ENCODE assay signal across 9 cellular contexts in the genomic region with DNA sequence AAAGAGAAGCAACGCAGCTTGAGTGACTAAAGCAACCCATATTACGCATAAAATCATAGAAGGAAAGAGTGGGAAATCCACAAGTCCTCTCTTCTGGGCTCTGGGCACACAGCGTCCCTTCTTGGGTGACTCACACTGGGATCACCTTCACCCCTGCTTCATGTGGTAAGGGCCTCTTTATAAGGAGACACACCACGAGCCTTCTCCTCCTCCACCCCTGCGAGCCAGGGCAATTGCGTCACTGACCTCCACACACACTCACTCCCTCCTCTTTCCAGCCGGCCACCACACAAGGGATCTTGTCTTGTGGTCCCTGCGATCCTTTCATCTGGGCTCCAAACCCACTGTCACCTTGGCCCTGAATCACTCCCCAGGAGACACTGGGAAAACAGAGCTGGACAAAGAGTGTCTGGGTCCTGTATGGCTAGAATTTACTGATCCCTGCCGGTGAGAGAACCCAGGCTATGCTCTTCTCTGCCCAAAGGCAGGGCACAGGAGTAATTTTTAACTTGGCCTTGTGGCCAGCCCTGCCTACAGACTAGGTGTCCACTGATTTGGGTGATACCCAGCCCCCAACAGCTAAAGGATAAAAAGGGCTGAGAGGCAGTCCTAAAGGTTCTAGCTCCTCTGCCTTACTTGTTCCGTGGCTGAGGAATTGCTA. TPM values are rescaled to one million over a fixed set of nuclear protein-coding genes. Genes with fewer than 3 reads are reported as not detected.
DNase-seq lines count a peak whose midpoint lies in the region; ATAC-seq, FAIRE-seq and TF ChIP-seq lines count a peak whose summit lies in the region.
"Had no signal": no experiment of that assay in that cellular context is flagged by ENCODE, and none has a peak within 500 bp of the region (broad histone marks: within the 10 kb centered on the region; RNA-seq: fewer than 3 reads in every experiment).

No MANE protein-coding gene starts in this region.

- FAIRE-seq in urothelium cell line (lab: Jason Lieb, UNC) = no peak

- H3K27ac ChIP-seq in VCaP = peak overlapping the region; percentile 97

- intact Hi-C loops in natural killer cell (cut with micrococcal nuclease) = no loop called here

- H3K27me3 Mint-ChIP-seq in natural killer cell (ENCODE audit: low read depth in 2 of 2) = no peaks in the 10 kb centered on the region
- no peaks in the 10 kb centered on the region for H3K27me3 Mint-ChIP-seq in natural killer cell treated with Interleukin-12 subunit alpha and Interleukin-12 subunit beta and Interleukin-15 and Interleukin-18, amount 100 ng/mL, for 72 hours

- no peak for TF ChIP-seq CTCF in natural killer cell (IDR thresholded peaks at IDR 0.05)
- TF ChIP-seq CTCF in VCaP (conservative IDR thresholded peaks at IDR 0.05) = no peak

- H3K4me3 Mint-ChIP-seq in natural killer cell = no peak overlapping the region
- no peak overlapping the region for H3K4me3 Mint-ChIP-seq in natural killer cell treated with Interleukin-12 subunit alpha and Interleukin-12 subunit beta and Interleukin-15 and Interleukin-18, amount 100 ng/mL, for 72 hours

- H3K4me1 Mint-ChIP-seq in natural killer cell = peaks cover 52% of the 10 kb centered on the region in 2 donors
- peaks cover 28 to 31% of the 10 kb centered on the region in 2 donors for H3K4me1 Mint-ChIP-seq in natural killer cell treated with Interleukin-12 subunit alpha and Interleukin-12 subunit beta and Interleukin-15 and Interleukin-18, amount 100 ng/mL, for 72 hours (ENCODE audit: low read depth in 2 of 2)

- peak overlapping the region; percentile 57 to 84 for H3K27ac Mint-ChIP-seq in natural killer cell
- no peak overlapping the region for H3K27ac Mint-ChIP-seq in natural killer cell treated with Interleukin-12 subunit alpha and Interleukin-12 subunit beta and Interleukin-15 and Interleukin-18, amount 100 ng/mL, for 72 hours

- H3K36me3 Mint-ChIP-seq in natural killer cell = no peaks in the 10 kb centered on the region
- no peaks in the 10 kb centered on the region for H3K36me3 Mint-ChIP-seq in natural killer cell treated with Interleukin-12 subunit alpha and Interleukin-12 subunit beta and Interleukin-15 and Interleukin-18, amount 100 ng/mL, for 72 hours

- no peak for ATAC-seq in natural killer cell
- ATAC-seq in natural killer cell treated with Interleukin-12 subunit alpha and Interleukin-12 subunit beta and Interleukin-15 and Interleukin-18, amount 100 ng/mL, for 72 hours = no peak
- ATAC-seq in GM18511 (IDR thresholded peaks at IDR 0.05; ENCODE audit: unreplicated experiment) = no peak
- ATAC-seq in HG03175 (IDR thresholded peaks at IDR 0.05; ENCODE audit: unreplicated experiment) = no peak

- no peak for DNase-seq in natural killer cell
- no peak for DNase-seq in natural killer cell treated with Interleukin-12 subunit alpha and Interleukin-12 subunit beta and Interleukin-15 and Interleukin-18, amount 100 ng/mL, for 72 hours (ENCODE audit: low spot score)
- DNase-seq in islet precursor cell = peak; percentile 63
- DNase-seq in urothelium cell line (ENCODE audit: low spot score) = peak; percentile 85
- no peak for DNase-seq in midbrain (lab: John Stamatoyannopoulos, UW)
- DNase-seq: NCI-H524 treated with DMSO at 0.1 percent for 48 hours had no signal

- H3K9me3 Mint-ChIP-seq in natural killer cell = no peaks in the 10 kb centered on the region
- H3K9me3 Mint-ChIP-seq in natural killer cell treated with Interleukin-12 subunit alpha and Interleukin-12 subunit beta and Interleukin-15 and Interleukin-18, amount 100 ng/mL, for 72 hours = no peaks in the 10 kb centered on the region

RNA-seq across cellular contexts. Expression of gene NHEJ1, which starts 35.3 kb away (rescaled TPM):
- 10 to 100 TPM in 2 of 3 donors, 1 to 10 TPM in 1; 9.9 to 12.7 (median 11.0) TPM for total RNA-seq in natural killer cell
- 10 to 100 TPM; 17.9 to 18.8 TPM for total RNA-seq in natural killer cell treated with Interleukin-12 subunit alpha and Interleukin-12 subunit beta and Interleukin-15 and Interleukin-18, amount 100 ng/mL, for 72 hours

RNA-seq across cellular contexts. Expression of gene SLC23A3, which starts 44.5 kb away (rescaled TPM):
- 1 to 10 TPM in 1 of 3 donors, under 1 TPM in 2; 0.48 to 1.1 (median 0.89) TPM for total RNA-seq in natural killer cell
- total RNA-seq in natural killer cell treated with Interleukin-12 subunit alpha and Interleukin-12 subunit beta and Interleukin-15 and Interleukin-18, amount 100 ng/mL, for 72 hours = 1 to 10 TPM; 2.4 to 3.3 TPM

RNA-seq across cellular contexts. Expression of gene CNPPD1, which starts 51.4 kb away (rescaled TPM):
- 10 to 100 TPM; 64.4 to 72.4 (median 64.8) TPM for total RNA-seq in natural killer cell
- total RNA-seq in natural killer cell treated with Interleukin-12 subunit alpha and Interleukin-12 subunit beta and Interleukin-15 and Interleukin-18, amount 100 ng/mL, for 72 hours = 10 to 100 TPM; 60.8 to 68.5 TPM

RNA-seq across cellular contexts. Expression of gene RETREG2, which starts 52.7 kb away (rescaled TPM):
- total RNA-seq in natural killer cell = 10 to 100 TPM; 77.0 to 81.9 (median 79.0) TPM
- total RNA-seq in natural killer cell treated with Interleukin-12 subunit alpha and Interleukin-12 subunit beta and Interleukin-15 and Interleukin-18, amount 100 ng/mL, for 72 hours = 10 to 100 TPM; 69.3 to 79.8 TPM

Comparison
In these comparisons a context has a peak if more than half of its experiments do, and no peak if none do; other contexts are left out.
1. H3K27ac Mint-ChIP-seq: peak in natural killer cell (2 of 2); none in natural killer cell treated with Interleukin-12 subunit alpha and Interleukin-12 subunit beta and Interleukin-15 and Interleukin-18, amount 100 ng/mL, for 72 hours (0 of 2).
2. DNase-seq: peak in islet precursor cell (single experiment) and urothelium cell line (single experiment); none in natural killer cell (single experiment), natural killer cell treated with Interleukin-12 subunit alpha and Interleukin-12 subunit beta and Interleukin-15 and Interleukin-18, amount 100 ng/mL, for 72 hours (single experiment) and midbrain (single experiment).